Comparison of ENCODE assay signal across 1 cellular context in the genomic region with DNA sequence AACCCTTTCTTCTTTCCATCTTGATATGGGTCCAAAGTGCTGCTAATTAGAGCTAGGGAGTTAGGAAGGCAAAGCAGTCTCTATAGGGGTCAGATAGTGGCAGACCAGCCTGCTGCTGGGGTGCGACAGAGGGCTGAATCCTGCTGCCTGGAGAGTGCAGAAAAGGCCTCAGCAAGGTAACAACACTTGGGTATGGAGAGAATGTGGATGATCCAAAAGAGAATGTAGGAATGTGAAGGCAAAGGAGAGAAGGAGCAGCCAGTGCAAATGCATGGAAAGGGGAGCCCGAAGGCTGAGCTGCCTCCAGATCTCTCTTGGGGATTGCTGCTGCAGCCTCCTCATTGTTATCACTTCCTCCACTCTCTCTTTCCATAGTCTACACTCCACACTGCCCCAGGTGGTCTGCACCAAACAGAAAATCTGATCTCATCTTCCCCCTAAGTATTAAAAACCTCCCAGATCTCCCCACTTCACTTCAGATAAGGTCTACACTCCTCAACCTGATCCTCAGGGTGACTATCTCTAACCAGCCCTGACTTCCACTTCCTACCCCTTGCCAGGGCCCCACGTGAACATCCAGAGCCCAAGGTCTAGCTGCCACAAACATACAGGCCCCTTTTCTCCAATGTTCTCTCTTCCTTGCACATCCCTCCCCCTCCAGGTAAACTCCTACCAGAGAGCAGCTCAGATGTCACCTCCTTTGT.
TF ChIP-seq lines count a peak whose summit lies in the region.

No MANE protein-coding gene starts in this region.

TF ChIP-seq in SK-N-SH, 30 proteins besides CTCF, POLR2A, EP300 and RAD21:
- TF ChIP-seq, protein P1, sequence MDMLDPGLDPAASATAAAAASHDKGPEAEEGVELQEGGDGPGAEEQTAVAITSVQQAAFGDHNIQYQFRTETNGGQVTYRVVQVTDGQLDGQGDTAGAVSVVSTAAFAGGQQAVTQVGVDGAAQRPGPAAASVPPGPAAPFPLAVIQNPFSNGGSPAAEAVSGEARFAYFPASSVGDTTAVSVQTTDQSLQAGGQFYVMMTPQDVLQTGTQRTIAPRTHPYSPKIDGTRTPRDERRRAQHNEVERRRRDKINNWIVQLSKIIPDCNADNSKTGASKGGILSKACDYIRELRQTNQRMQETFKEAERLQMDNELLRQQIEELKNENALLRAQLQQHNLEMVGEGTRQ (IDR thresholded peaks at IDR 0.05; ENCODE audit: borderline replicate concordance, low read depth, low read length), result no peak
- no peak for TF ChIP-seq GABPA (IDR thresholded peaks at IDR 0.05; ENCODE audit: low read depth)
- TF ChIP-seq MEF2A (IDR thresholded peaks at IDR 0.05; ENCODE audit: borderline replicate concordance, low read depth), result no peak
- no peak for TF ChIP-seq REST (IDR thresholded peaks at IDR 0.05; ENCODE audit: low read depth, low read length)
- TF ChIP-seq CHD2 (IDR thresholded peaks at IDR 0.05; ENCODE audit: low read length, partially characterized antibody), result no peak
- TF ChIP-seq YY1 (IDR thresholded peaks at IDR 0.05; ENCODE audit: low read depth), result no peak
- TF ChIP-seq USF1 (IDR thresholded peaks at IDR 0.05; ENCODE audit: borderline replicate concordance, low read depth), result no peak
- TF ChIP-seq PBX3 (IDR thresholded peaks at IDR 0.05), result no peak
- no peak for TF ChIP-seq SMC3 (IDR thresholded peaks at IDR 0.05; ENCODE audit: low read depth, low read length)
- TF ChIP-seq, protein P2, sequence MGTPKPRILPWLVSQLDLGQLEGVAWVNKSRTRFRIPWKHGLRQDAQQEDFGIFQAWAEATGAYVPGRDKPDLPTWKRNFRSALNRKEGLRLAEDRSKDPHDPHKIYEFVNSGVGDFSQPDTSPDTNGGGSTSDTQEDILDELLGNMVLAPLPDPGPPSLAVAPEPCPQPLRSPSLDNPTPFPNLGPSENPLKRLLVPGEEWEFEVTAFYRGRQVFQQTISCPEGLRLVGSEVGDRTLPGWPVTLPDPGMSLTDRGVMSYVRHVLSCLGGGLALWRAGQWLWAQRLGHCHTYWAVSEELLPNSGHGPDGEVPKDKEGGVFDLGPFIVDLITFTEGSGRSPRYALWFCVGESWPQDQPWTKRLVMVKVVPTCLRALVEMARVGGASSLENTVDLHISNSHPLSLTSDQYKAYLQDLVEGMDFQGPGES (IDR thresholded peaks at IDR 0.05; ENCODE audit: low read depth, low read length), result no peak
